Comparison of ENCODE assay signal across 8 cellular contexts in genomic region chrX:41332408-41332987, GRCh38. TPM values are rescaled to one million over a fixed set of nuclear protein-coding genes. Genes with fewer than 3 reads are reported as not detected.
A peak's percentile ranks its signal among the peaks of the same experiment; 100 is the strongest.
DNase-seq lines count a peak whose midpoint lies in the region; ATAC-seq and TF ChIP-seq lines count a peak whose summit lies in the region.

No MANE protein-coding gene starts in this region.

- TF ChIP-seq CTCF in OCI-LY3 (IDR thresholded peaks at IDR 0.05; ENCODE audit: low read depth, low read length) = no peak
- no peak for TF ChIP-seq CTCF in lower leg skin (IDR thresholded peaks at IDR 0.05)
- TF ChIP-seq CTCF in thoracic aorta (IDR thresholded peaks at IDR 0.05) = no peak

- H3K9me3 ChIP-seq in OCI-LY3 (ENCODE audit: insufficient read depth, low read length) (no peaks in the 10 kb centered on the region), thoracic aorta (no peaks in the 10 kb centered on the region)

- peak; percentile 81 for DNase-seq in activated CD4-positive, alpha-beta T cell treated with anti-CD3 and anti-CD28 coated beads, Interleukin-2, amount 10 ng/mL, durations not matched to agents 24 days and 14 days
- DNase-seq in activated CD4-positive, alpha-beta T cell treated with anti-CD3 and anti-CD28 coated beads for 1 hour = no peak
- no peak for DNase-seq in central memory CD8-positive, alpha-beta T cell (ENCODE audit: low spot score in 2 of 2)
- peak; percentile 28 to 92 for DNase-seq in lower leg skin (ENCODE audit: low spot score in 2 of 2)
- no peak for DNase-seq in thoracic aorta (ENCODE audit: low spot score)
- DNase-seq in mucosa of gallbladder (ENCODE audit: low spot score) = no peak

- H3K27me3 ChIP-seq in OCI-LY3 (ENCODE audit: low read depth, low read length) = no peaks in the 10 kb centered on the region
- no peaks in the 10 kb centered on the region for H3K27me3 ChIP-seq in thoracic aorta (replicated peaks; ENCODE audit: insufficient read depth)

- no peaks in the 10 kb centered on the region for H3K9me3 Mint-ChIP-seq in activated CD4-positive, alpha-beta T cell treated with anti-CD3 and anti-CD28 coated beads, Interleukin-2, amount 10 ng/mL, durations not matched to agents 24 days and 14 days
- no peaks in the 10 kb centered on the region for H3K9me3 Mint-ChIP-seq in central memory CD8-positive, alpha-beta T cell

- WGBS in lower leg skin, 2 donors = 6 to 11% methylated on average over 19 to 26 of the region's 29 CpGs

- H3K4me3 ChIP-seq in OCI-LY3 (ENCODE audit: low read length) (peak overlapping the region; percentile 99), lower leg skin (ENCODE audit: low read depth, poor library complexity, severe bottlenecking) (peak overlapping the region; percentile 28), thoracic aorta (peak overlapping the region; percentile 86)

- intact Hi-C loops in activated CD4-positive, alpha-beta T cell treated with anti-CD3 and anti-CD28 coated beads, Interleukin-2, amount 10 ng/mL, durations not matched to agents 24 days and 14 days (cut with micrococcal nuclease) = loop anchor here (5.0 kb wide), 3 partner anchors 180 to 685 kb away; partner anchors contain the start of genes CASK and CXorf38
- intact Hi-C loops in lower leg skin (cut with DNase I; ENCODE audit: low total_unique reads) = no loop called here

- peaks cover 28% of the 10 kb centered on the region for H3K36me3 Mint-ChIP-seq in activated CD4-positive, alpha-beta T cell treated with anti-CD3 and anti-CD28 coated beads, Interleukin-2, amount 10 ng/mL, durations not matched to agents 24 days and 14 days (ENCODE audit: low read depth)
- H3K36me3 Mint-ChIP-seq in central memory CD8-positive, alpha-beta T cell (ENCODE audit: insufficient read depth) = peaks cover 52% of the 10 kb centered on the region

- peaks cover 18% of the 10 kb centered on the region for H3K4me1 Mint-ChIP-seq in activated CD4-positive, alpha-beta T cell treated with anti-CD3 and anti-CD28 coated beads, Interleukin-2, amount 10 ng/mL, durations not matched to agents 24 days and 14 days
- peaks cover 22% of the 10 kb centered on the region for H3K4me1 Mint-ChIP-seq in central memory CD8-positive, alpha-beta T cell

- H3K79me2 ChIP-seq in OCI-LY3 (ENCODE audit: low read length) = peaks cover 41% of the 10 kb centered on the region

- H3K36me3 ChIP-seq in OCI-LY3 (replicated peaks; ENCODE audit: low read depth, low read length) (peaks cover 17% of the 10 kb centered on the region), thoracic aorta (no peaks in the 10 kb centered on the region)

- peak overlapping the region; percentile 91 for H3K4me2 ChIP-seq in OCI-LY3 (ENCODE audit: low read length)

- ATAC-seq in HG02571 (IDR thresholded peaks at IDR 0.05; ENCODE audit: unreplicated experiment) (peak; percentile 2), thoracic aorta (ENCODE audit: insufficient number of reproducible peaks, low FRiP score, low read depth) (no peak)
- no peak for ATAC-seq in central memory CD8-positive, alpha-beta T cell (replicated peaks; ENCODE audit: extremely low read depth, poor library complexity, severe bottlenecking)

- peaks cover 26% of the 10 kb centered on the region for H4K20me1 ChIP-seq in OCI-LY3 (ENCODE audit: insufficient read depth, low read length)

- H3K27ac ChIP-seq in OCI-LY3 (ENCODE audit: low read length) (peak overlapping the region; percentile 98), thoracic aorta (peak overlapping the region; percentile 99 to 100)

- H3K27me3 Mint-ChIP-seq in activated CD4-positive, alpha-beta T cell treated with anti-CD3 and anti-CD28 coated beads, Interleukin-2, amount 10 ng/mL, durations not matched to agents 24 days and 14 days = no peaks in the 10 kb centered on the region
- no peaks in the 10 kb centered on the region for H3K27me3 Mint-ChIP-seq in central memory CD8-positive, alpha-beta T cell

- peak overlapping the region; percentile 98 for H3K4me3 Mint-ChIP-seq in activated CD4-positive, alpha-beta T cell treated with anti-CD3 and anti-CD28 coated beads, Interleukin-2, amount 10 ng/mL, durations not matched to agents 24 days and 14 days
- peak overlapping the region; percentile 98 for H3K4me3 Mint-ChIP-seq in central memory CD8-positive, alpha-beta T cell

- no peak for TF ChIP-seq POLR2A in lower leg skin (IDR thresholded peaks at IDR 0.05)

- H2AFZ ChIP-seq in OCI-LY3 (ENCODE audit: low read depth, low read length) = peak overlapping the region; percentile 46; the same call in 1 of the 2 replicates

- H3K27ac Mint-ChIP-seq in activated CD4-positive, alpha-beta T cell treated with anti-CD3 and anti-CD28 coated beads, Interleukin-2, amount 10 ng/mL, durations not matched to agents 24 days and 14 days = peak overlapping the region; percentile 100
- H3K27ac Mint-ChIP-seq in central memory CD8-positive, alpha-beta T cell (ENCODE audit: low read depth) = peak overlapping the region; percentile 100

- H3K4me1 ChIP-seq in OCI-LY3 (ENCODE audit: low read length) (peaks cover 31% of the 10 kb centered on the region), thoracic aorta (ENCODE audit: control insufficient read depth in 1 of 2, low read depth in 2 of 2) (no peaks in the 10 kb centered on the region)

- peak overlapping the region; percentile 100 for H3K9ac ChIP-seq in OCI-LY3 (ENCODE audit: low read length)

RNA-seq across cellular contexts. Expression of gene DDX3X, which starts 1.5 kb away (rescaled TPM):
- 307 and 313 TPM in 2 replicates for total RNA-seq in activated CD4-positive, alpha-beta T cell treated with anti-CD3 and anti-CD28 coated beads, Interleukin-2, amount 10 ng/mL, durations not matched to agents 24 days and 14 days
- 100 to 1,000 TPM; 170 to 252 (median 224) TPM for total RNA-seq in lower leg skin
- total RNA-seq in thoracic aorta = 100 to 1,000 TPM; 172 to 320 TPM
- 254 TPM for total RNA-seq in mucosa of gallbladder

Comparison
In these comparisons a context has a peak if more than half of its experiments do, and no peak if none do; other contexts are left out.
1. DNase-seq: peak in activated CD4-positive, alpha-beta T cell treated with anti-CD3 and anti-CD28 coated beads, Interleukin-2, amount 10 ng/mL, durations not matched to agents 24 days and 14 days (single experiment) and lower leg skin (2 of 2); none in activated CD4-positive, alpha-beta T cell treated with anti-CD3 and anti-CD28 coated beads for 1 hour (single experiment), central memory CD8-positive, alpha-beta T cell (0 of 2), thoracic aorta (single experiment) and mucosa of gallbladder (single experiment).
2. H3K4me3 ChIP-seq: peak in every context shown above with its lines; median percentile 99 in OCI-LY3; 86 in thoracic aorta; 28 in lower leg skin.